Comparison of ENCODE assay signal across 1 cellular context in genomic region chr12:2493086-2493485, GRCh38.
TF ChIP-seq lines count a peak whose summit lies in the region.

No MANE protein-coding gene starts in this region.

TF ChIP-seq in A549, 52 proteins besides CTCF, POLR2A, EP300 and RAD21 (continued from another document):
- TF ChIP-seq HMGXB4 (CRISPR knock-in tag; IDR thresholded peaks at IDR 0.05; ENCODE audit: borderline replicate concordance) (no peak), NR3C1 (IDR thresholded peaks at IDR 0.05) (no peak), REST (IDR thresholded peaks at IDR 0.05) (no peak), PBX3 (IDR thresholded peaks at IDR 0.05) (no peak), HOXA7 (CRISPR knock-in tag; IDR thresholded peaks at IDR 0.05) (no peak), ZFP36 (IDR thresholded peaks at IDR 0.05; ENCODE audit: borderline replicate concordance, partially characterized antibody) (no peak), MAFK (IDR thresholded peaks at IDR 0.05; ENCODE audit: partially characterized antibody) (no peak)
